11 cellular contexts compared by ENCODE assay signal in the genomic region with DNA sequence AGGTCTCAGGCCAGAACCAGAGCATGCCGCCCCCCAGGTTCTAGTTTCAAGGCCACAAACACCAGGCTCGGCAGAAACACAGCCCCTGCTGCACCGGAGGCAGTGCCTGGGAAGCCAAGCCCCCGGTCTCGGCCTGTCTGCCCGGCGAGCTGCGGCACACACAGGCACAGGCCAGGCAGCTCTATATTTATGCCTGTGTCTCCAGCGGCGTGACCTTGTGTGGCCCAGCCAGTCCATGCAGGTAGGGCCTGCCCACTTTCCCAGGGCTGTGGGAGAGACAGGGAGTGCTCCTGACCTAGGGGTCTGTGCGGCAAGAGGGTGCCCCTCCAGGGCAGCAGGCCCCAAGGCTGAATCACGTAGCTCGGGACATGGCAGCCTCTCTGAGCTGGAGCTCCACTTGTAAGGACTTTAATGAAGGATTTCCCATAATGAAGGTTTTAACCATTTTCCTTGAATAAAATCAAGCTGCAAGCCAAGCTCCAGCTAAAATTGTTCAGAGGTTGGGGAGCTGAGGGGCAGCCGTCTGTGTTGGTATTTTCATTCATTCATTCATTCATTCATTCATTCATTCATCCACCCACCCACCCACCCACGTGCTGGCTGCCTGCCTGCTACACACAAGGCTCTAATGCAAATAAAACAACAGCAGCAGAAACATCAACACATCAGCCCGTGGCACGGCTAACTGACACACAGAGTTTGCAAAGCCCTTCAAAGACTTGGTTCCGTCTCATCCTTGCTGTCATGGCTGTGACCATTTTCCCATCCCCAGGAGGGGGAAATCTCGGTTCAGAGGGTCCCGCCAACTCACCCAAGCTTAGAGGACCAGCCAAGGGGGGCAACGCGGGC.
DNase-seq lines count a peak whose midpoint lies in the region; ATAC-seq and TF ChIP-seq lines count a peak whose summit lies in the region.
"Had no signal": no experiment of that assay in that cellular context is flagged by ENCODE, and none has a peak within 500 bp of the region (broad histone marks: within the 10 kb centered on the region; RNA-seq: fewer than 3 reads in every experiment).

No MANE protein-coding gene starts in this region.

- H3K4me3 Mint-ChIP-seq in GM23338 = no peak overlapping the region
- H3K4me3 Mint-ChIP-seq: activated naive CD4-positive, alpha-beta T cell treated with anti-CD3 and anti-CD28 coated beads, Interleukin-2, amount 50 U/mL, for 24 hours; IgD-negative memory B cell; neural crest cell had no signal

- H4K20me1 ChIP-seq in GM23338 (replicated peaks; ENCODE audit: insufficient read depth) = 0 out of 2 replicates have a peak, but pooled peaks cover 6% of the 10 kb centered on the region

- peaks cover 4% of the 10 kb centered on the region; the same call in 1 of the 2 replicates for H3K79me2 ChIP-seq in GM23338 (replicated peaks; ENCODE audit: insufficient read depth)

- H3K9me3 Mint-ChIP-seq in GM23338 = no peaks in the 10 kb centered on the region
- H3K9me3 Mint-ChIP-seq: activated naive CD4-positive, alpha-beta T cell treated with anti-CD3 and anti-CD28 coated beads, Interleukin-2, amount 50 U/mL, for 24 hours; IgD-negative memory B cell; neural crest cell had no signal

- H3K9me3 ChIP-seq in skeletal muscle tissue (ENCODE audit: control insufficient read depth in 3 of 3, low read length in 3 of 3) = no peaks in the 10 kb centered on the region

- no peaks in the 10 kb centered on the region; the same call in 2 of the 3 replicates for H3K4me1 Mint-ChIP-seq in GM23338

- H3K9ac ChIP-seq in skeletal muscle tissue (ENCODE audit: low read depth in 1 of 3, low read length in 3 of 3) = peak overlapping the region; percentile 73 to 99 (median 89)

- no peaks in the 10 kb centered on the region for H3F3A ChIP-seq in GM23338 (replicated peaks; ENCODE audit: low read depth)

- peaks cover 16% of the 10 kb centered on the region; the same call in 2 of the 3 replicates for H3K36me3 Mint-ChIP-seq in GM23338 (ENCODE audit: low read depth)
- H3K36me3 Mint-ChIP-seq: IgD-negative memory B cell had no signal

- H3K4me3 ChIP-seq in skeletal muscle tissue (ENCODE audit: low read length in 3 of 3) (peak overlapping the region; percentile 69 to 93 (median 88)), GM23338 (no peak overlapping the region)

- peak overlapping the region; percentile 98 for H3K27ac ChIP-seq in skeletal muscle tissue (ENCODE audit: low read depth, low read length)
- H3K27ac ChIP-seq in GM23338 (ENCODE audit: low read depth) = no peak overlapping the region

- no peak for ATAC-seq in GM23338

- H3K27me3 ChIP-seq in skeletal muscle tissue (ENCODE audit: control insufficient read depth in 3 of 3, insufficient read depth in 3 of 3, low read length in 3 of 3) (no peaks in the 10 kb centered on the region), GM23338 (ENCODE audit: insufficient read depth) (no peaks in the 10 kb centered on the region)

- peaks cover 76 to 92% (median 81%) of the 10 kb centered on the region in 3 donors for H3K4me1 ChIP-seq in skeletal muscle tissue (ENCODE audit: control insufficient read depth in 3 of 3, insufficient read depth in 3 of 3, low read length in 3 of 3)
- H3K4me1 ChIP-seq in GM23338 (ENCODE audit: insufficient read depth) = no peaks in the 10 kb centered on the region

- no peak for TF ChIP-seq CTCF in GM23338 (conservative IDR thresholded peaks at IDR 0.05; ENCODE audit: low read depth in 2 of 2)

- H3K9me2 ChIP-seq in GM23338 (ENCODE audit: insufficient read depth) = no peaks in the 10 kb centered on the region

- H3K4me2 ChIP-seq in GM23338 = no peak overlapping the region

- H2AFZ ChIP-seq in GM23338 = no peak overlapping the region

- H3K27ac Mint-ChIP-seq in GM23338 = no peak overlapping the region
- H3K27ac Mint-ChIP-seq: activated naive CD4-positive, alpha-beta T cell treated with anti-CD3 and anti-CD28 coated beads, Interleukin-2, amount 50 U/mL, for 24 hours had no signal

- DNase-seq in EH (ENCODE audit: low read depth) (peak; percentile 42), astrocyte of the hippocampus (ENCODE audit: low read depth, low spot score) (peak; percentile 40), iris pigment epithelial cell (ENCODE audit: low read depth) (peak; percentile 45), medulla oblongata (ENCODE audit: extremely low spot score) (no peak), hepatic stellate cell (ENCODE audit: low spot score) (no peak), hippocampal formation (lab: John Stamatoyannopoulos, UW) (no peak), GM23338 (ENCODE audit: low spot score) (no peak)

- peaks cover 8% of the 10 kb centered on the region for H3K27me3 Mint-ChIP-seq in GM23338 (ENCODE audit: insufficient read depth, low read depth, poor library complexity)
- H3K27me3 Mint-ChIP-seq: activated naive CD4-positive, alpha-beta T cell treated with anti-CD3 and anti-CD28 coated beads, Interleukin-2, amount 50 U/mL, for 24 hours; IgD-negative memory B cell had no signal

- peaks cover 18 to 40% (median 31%) of the 10 kb centered on the region in 3 donors for H3K36me3 ChIP-seq in skeletal muscle tissue (ENCODE audit: control insufficient read depth in 3 of 3, insufficient read depth in 3 of 3, low read length in 3 of 3)
- H3K36me3 ChIP-seq in GM23338 (ENCODE audit: insufficient read depth) = no peaks in the 10 kb centered on the region

TF ChIP-seq in GM23338, 12 proteins besides CTCF, POLR2A, EP300 and RAD21 (continues in another document):
- TF ChIP-seq EZH2phosphoT487 (IDR thresholded peaks at IDR 0.05; ENCODE audit: unreplicated experiment) = no peak
- no peak for TF ChIP-seq ZNF331 (CRISPR knock-in tag; IDR thresholded peaks at IDR 0.05; ENCODE audit: low read depth)
- TF ChIP-seq CREB1 (CRISPR knock-in tag; IDR thresholded peaks at IDR 0.05; ENCODE audit: low read depth) = no peak
- no peak for TF ChIP-seq POLR2AphosphoS5 (IDR thresholded peaks at IDR 0.05; ENCODE audit: low read depth)
- TF ChIP-seq NANOG (IDR thresholded peaks at IDR 0.05; ENCODE audit: borderline replicate concordance) = no peak
- TF ChIP-seq, protein P1, sequence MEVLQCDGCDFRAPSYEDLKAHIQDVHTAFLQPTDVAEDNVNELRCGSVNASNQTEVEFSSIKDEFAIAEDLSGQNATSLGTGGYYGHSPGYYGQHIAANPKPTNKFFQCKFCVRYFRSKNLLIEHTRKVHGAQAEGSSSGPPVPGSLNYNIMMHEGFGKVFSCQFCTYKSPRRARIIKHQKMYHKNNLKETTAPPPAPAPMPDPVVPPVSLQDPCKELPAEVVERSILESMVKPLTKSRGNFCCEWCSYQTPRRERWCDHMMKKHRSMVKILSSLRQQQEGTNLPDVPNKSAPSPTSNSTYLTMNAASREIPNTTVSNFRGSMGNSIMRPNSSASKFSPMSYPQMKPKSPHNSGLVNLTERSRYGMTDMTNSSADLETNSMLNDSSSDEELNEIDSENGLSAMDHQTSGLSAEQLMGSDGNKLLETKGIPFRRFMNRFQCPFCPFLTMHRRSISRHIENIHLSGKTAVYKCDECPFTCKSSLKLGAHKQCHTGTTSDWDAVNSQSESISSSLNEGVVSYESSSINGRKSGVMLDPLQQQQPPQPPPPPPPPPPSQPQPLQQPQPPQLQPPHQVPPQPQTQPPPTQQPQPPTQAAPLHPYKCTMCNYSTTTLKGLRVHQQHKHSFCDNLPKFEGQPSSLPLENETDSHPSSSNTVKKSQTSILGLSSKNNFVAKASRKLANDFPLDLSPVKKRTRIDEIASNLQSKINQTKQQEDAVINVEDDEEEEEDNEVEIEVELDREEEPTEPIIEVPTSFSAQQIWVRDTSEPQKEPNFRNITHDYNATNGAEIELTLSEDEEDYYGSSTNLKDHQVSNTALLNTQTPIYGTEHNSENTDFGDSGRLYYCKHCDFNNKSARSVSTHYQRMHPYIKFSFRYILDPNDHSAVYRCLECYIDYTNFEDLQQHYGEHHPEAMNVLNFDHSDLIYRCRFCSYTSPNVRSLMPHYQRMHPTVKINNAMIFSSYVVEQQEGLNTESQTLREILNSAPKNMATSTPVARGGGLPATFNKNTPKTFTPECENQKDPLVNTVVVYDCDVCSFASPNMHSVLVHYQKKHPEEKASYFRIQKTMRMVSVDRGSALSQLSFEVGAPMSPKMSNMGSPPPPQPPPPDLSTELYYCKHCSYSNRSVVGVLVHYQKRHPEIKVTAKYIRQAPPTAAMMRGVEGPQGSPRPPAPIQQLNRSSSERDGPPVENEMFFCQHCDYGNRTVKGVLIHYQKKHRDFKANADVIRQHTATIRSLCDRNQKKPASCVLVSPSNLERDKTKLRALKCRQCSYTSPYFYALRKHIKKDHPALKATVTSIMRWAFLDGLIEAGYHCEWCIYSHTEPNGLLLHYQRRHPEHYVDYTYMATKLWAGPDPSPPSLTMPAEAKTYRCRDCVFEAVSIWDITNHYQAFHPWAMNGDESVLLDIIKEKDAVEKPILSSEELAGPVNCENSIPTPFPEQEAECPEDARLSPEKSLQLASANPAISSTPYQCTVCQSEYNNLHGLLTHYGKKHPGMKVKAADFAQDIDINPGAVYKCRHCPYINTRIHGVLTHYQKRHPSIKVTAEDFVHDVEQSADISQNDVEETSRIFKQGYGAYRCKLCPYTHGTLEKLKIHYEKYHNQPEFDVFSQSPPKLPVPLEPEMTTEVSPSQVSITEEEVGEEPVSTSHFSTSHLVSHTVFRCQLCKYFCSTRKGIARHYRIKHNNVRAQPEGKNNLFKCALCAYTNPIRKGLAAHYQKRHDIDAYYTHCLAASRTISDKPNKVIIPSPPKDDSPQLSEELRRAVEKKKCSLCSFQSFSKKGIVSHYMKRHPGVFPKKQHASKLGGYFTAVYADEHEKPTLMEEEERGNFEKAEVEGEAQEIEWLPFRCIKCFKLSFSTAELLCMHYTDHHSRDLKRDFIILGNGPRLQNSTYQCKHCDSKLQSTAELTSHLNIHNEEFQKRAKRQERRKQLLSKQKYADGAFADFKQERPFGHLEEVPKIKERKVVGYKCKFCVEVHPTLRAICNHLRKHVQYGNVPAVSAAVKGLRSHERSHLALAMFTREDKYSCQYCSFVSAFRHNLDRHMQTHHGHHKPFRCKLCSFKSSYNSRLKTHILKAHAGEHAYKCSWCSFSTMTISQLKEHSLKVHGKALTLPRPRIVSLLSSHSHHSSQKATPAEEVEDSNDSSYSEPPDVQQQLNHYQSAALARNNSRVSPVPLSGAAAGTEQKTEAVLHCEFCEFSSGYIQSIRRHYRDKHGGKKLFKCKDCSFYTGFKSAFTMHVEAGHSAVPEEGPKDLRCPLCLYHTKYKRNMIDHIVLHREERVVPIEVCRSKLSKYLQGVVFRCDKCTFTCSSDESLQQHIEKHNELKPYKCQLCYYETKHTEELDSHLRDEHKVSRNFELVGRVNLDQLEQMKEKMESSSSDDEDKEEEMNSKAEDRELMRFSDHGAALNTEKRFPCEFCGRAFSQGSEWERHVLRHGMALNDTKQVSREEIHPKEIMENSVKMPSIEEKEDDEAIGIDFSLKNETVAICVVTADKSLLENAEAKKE (CRISPR knock-in tag; IDR thresholded peaks at IDR 0.05) = no peak
- no peak for TF ChIP-seq JUNB (IDR thresholded peaks at IDR 0.05; ENCODE audit: unreplicated experiment)
- no peak for TF ChIP-seq STAT1 (IDR thresholded peaks at IDR 0.05; ENCODE audit: unreplicated experiment)

Comparison
In these comparisons a context has a peak if more than half of its experiments do, and no peak if none do; other contexts are left out.
1. DNase-seq: peak in EH (single experiment), astrocyte of the hippocampus (single experiment) and iris pigment epithelial cell (single experiment); none in medulla oblongata (single experiment), hepatic stellate cell (single experiment), hippocampal formation (0 of 2) and GM23338 (single experiment).